ENCODE assay signal across 19 cellular contexts in genomic region chr3:140595295-140595694, GRCh38.
A peak's percentile ranks its signal among the peaks of the same experiment; 100 is the strongest.
DNase-seq lines count a peak whose midpoint lies in the region; ATAC-seq, FAIRE-seq and TF ChIP-seq lines count a peak whose summit lies in the region.
"Had no signal": no experiment of that assay in that cellular context is flagged by ENCODE, and none has a peak within 500 bp of the region (broad histone marks: within the 10 kb centered on the region; RNA-seq: fewer than 3 reads in every experiment).

No MANE protein-coding gene starts in this region.

- intact Hi-C loops in K562 (cut with micrococcal nuclease) = no loop called here

- TF ChIP-seq RAD21 in K562 (CRISPR knock-in tag; conservative IDR thresholded peaks at IDR 0.05 in 1 of 2, IDR thresholded peaks at IDR 0.05 in 1 of 2) = no peak

- H3K4me1 ChIP-seq in K562 (replicated peaks in 1 of 2; ENCODE audit: control insufficient read depth in 2 of 2, insufficient read depth in 2 of 2, low read length in 2 of 2) = peaks cover 0 to 2% of the 10 kb centered on the region in 2 experiments; a peak in 1 of 5 replicates
- H3K4me1 ChIP-seq in osteoblast (ENCODE audit: insufficient read depth, low read length) = no peaks in the 10 kb centered on the region
- H3K4me1 ChIP-seq: body of pancreas, left lung had no signal

- H3K27ac ChIP-seq in K562 (ENCODE audit: extremely low read depth, low read depth, low read length) = no peak overlapping the region
- H3K27ac ChIP-seq in osteoblast (ENCODE audit: low read depth, low read length) = no peak overlapping the region
- H3K27ac ChIP-seq: body of pancreas, left lung had no signal

- H3K9me3 ChIP-seq in K562 (replicated peaks; ENCODE audit: control insufficient read depth, insufficient read depth, low read depth, low read length) (no peaks in the 10 kb centered on the region), osteoblast (ENCODE audit: low read depth, low read length) (no peaks in the 10 kb centered on the region)
- H3K9me3 ChIP-seq: body of pancreas, left lung, MG63 had no signal

- FAIRE-seq in K562 (lab: Jason Lieb, UNC) = peak; percentile 88

- H3K4me2 ChIP-seq in K562 (ENCODE audit: insufficient read depth, low read length) (peak overlapping the region; percentile 44; the same call in 1 of the 2 replicates), osteoblast (ENCODE audit: insufficient read depth, low read length) (no peak overlapping the region)

- H3K9me1 ChIP-seq in K562 (ENCODE audit: control insufficient read depth, insufficient read depth, low read length) = no peaks in the 10 kb centered on the region

- H3K4me3 ChIP-seq in K562 (no peak overlapping the region), fibroblast of villous mesenchyme (ENCODE audit: low read depth, low read length) (no peak overlapping the region), osteoblast (ENCODE audit: insufficient read depth, low read length) (no peak overlapping the region)
- H3K4me3 ChIP-seq: body of pancreas, left lung, MG63 had no signal

- 3% methylated on average over 2 of the region's 2 CpGs for WGBS in K562 (ENCODE audit: insufficient coverage, low coverage, missing lambda C conversion rate)

- in situ Hi-C loops in K562 (cut with MboI) = no loop called here
- in situ Hi-C loops in GM13976 (cut with MboI; ENCODE audit: low sequenced_read_pairs, unreplicated experiment) = no loop called here

- TF ChIP-seq CTCF in K562 (IDR thresholded peaks at IDR 0.05 in 2 of 3, conservative IDR thresholded peaks at IDR 0.05 in 1 of 3; ENCODE audit: insufficient read depth in 2 of 3, low read depth in 1 of 3, low read length in 3 of 3) (no peak), fibroblast of villous mesenchyme (IDR thresholded peaks at IDR 0.05; ENCODE audit: insufficient read depth, low read depth, low read length) (no peak), osteoblast (IDR thresholded peaks at IDR 0.05; ENCODE audit: extremely low read depth, low read depth, low read length) (no peak), GM13976 (IDR thresholded peaks at IDR 0.05; ENCODE audit: borderline replicate concordance, control extremely low read depth, extremely low read depth, insufficient read depth, missing control alignments) (no peak)

- H3K36me3 ChIP-seq in K562 (ENCODE audit: control insufficient read depth, insufficient read depth, low read length) (no peaks in the 10 kb centered on the region), osteoblast (ENCODE audit: insufficient read depth, low read length) (no peaks in the 10 kb centered on the region)
- H3K36me3 ChIP-seq: left lung, MG63 had no signal

- CTCF ChIA-PET in K562 (lab: Yijun Ruan, JAX; ENCODE audit: low intra/inter-chr PET ratio) = no interaction called here

- DNase-seq in M059J (ENCODE audit: low read depth) (peak; percentile 62), K562 (ENCODE audit: extremely low read depth in 1 of 4, low spot score in 3 of 4) (peak in 2 of 4 experiments; percentile 40 to 46), fibroblast of villous mesenchyme (ENCODE audit: low read depth) (peak; percentile 95), osteoblast (ENCODE audit: insufficient read length, low spot score, missing footprints) (peak; percentile 55), HuH-7 (ENCODE audit: low spot score) (no peak), GM13976 (ENCODE audit: low spot score) (no peak)
- DNase-seq: activated CD4-positive, alpha-beta T cell treated with anti-CD3 and anti-CD28 coated beads for 4 hours; body of pancreas; CD8-positive, alpha-beta memory T cell; dermis blood vessel endothelial cell; DMS79; H9; left lung; MG63; NCI-H1436; NCI-H524 treated with DMSO at 0.1 percent for 48 hours had no signal

- H2AFZ ChIP-seq in K562 (ENCODE audit: low read depth, low read length) (no peak overlapping the region), osteoblast (ENCODE audit: low read length) (no peak overlapping the region)

- TF ChIP-seq EP300 in K562 (IDR thresholded peaks at IDR 0.05; ENCODE audit: low read length) = peak; percentile 58

- no peak overlapping the region for H3K9ac ChIP-seq in K562 (ENCODE audit: insufficient read depth in 1 of 2, low read depth in 2 of 2, low read length in 2 of 2)

- no peak for TF ChIP-seq POLR2A in K562 (conservative IDR thresholded peaks at IDR 0.05)

- H3K27me3 ChIP-seq in K562 (ENCODE audit: control insufficient read depth in 2 of 2, insufficient read depth in 2 of 2, low read length in 2 of 2) = no peaks in the 10 kb centered on the region
- no peaks in the 10 kb centered on the region for H3K27me3 ChIP-seq in osteoblast (ENCODE audit: insufficient read depth, low read length)
- H3K27me3 ChIP-seq: body of pancreas, left lung had no signal

- no peaks in the 10 kb centered on the region for H3K79me2 ChIP-seq in K562 (ENCODE audit: control insufficient read depth, insufficient read depth, low read length)
- H3K79me2 ChIP-seq in osteoblast (ENCODE audit: insufficient read depth, low read length) = no peaks in the 10 kb centered on the region

- BruUV-seq in K562 (replicated peaks; lab: Mats Ljungman, UMichigan) = no TSS peak

- no peaks in the 10 kb centered on the region for H4K20me1 ChIP-seq in K562 (replicated peaks; ENCODE audit: control insufficient read depth, insufficient read depth, low read length)
- H4K20me1 ChIP-seq in osteoblast (ENCODE audit: insufficient read depth, low read length) = no peaks in the 10 kb centered on the region

- peak; percentile 74 for ATAC-seq in K562
- ATAC-seq in HG03135 (IDR thresholded peaks at IDR 0.05; ENCODE audit: unreplicated experiment) = no peak
- ATAC-seq in HG03139 (IDR thresholded peaks at IDR 0.05; ENCODE audit: unreplicated experiment) = no peak
- ATAC-seq: activated naive CD4-positive, alpha-beta T cell treated with anti-CD3 and anti-CD28 coated beads, Interleukin-2, amount 50 U/mL, for 72 hours; body of pancreas; left lung had no signal

- POLR2A ChIA-PET in K562 (lab: Yijun Ruan, JAX) = interaction anchor here (0.7 kb wide), 1 partner anchor 68 kb away, joined by 3 read pairs; no protein-coding TSS in a partner anchor

TF ChIP-seq in K562, 482 proteins besides CTCF, POLR2A, EP300 and RAD21 (continues in another document):
- TF ChIP-seq TEAD4 (IDR thresholded peaks at IDR 0.05; ENCODE audit: low read length) = peak; percentile 75
- TF ChIP-seq TEAD4 (CRISPR knock-in tag; IDR thresholded peaks at IDR 0.05; ENCODE audit: borderline replicate concordance) = no peak
- TF ChIP-seq TRIM28 (IDR thresholded peaks at IDR 0.05) = no peak
- no peak for TF ChIP-seq BCOR (IDR thresholded peaks at IDR 0.05)
- peak in 1 of 2 experiments; percentile 95; a peak in 2 of 4 replicates for TF ChIP-seq MLLT1 (IDR thresholded peaks at IDR 0.05)
- peak; percentile 17; the same call in 1 of the 2 replicates for TF ChIP-seq PKNOX1 (IDR thresholded peaks at IDR 0.05)
- no peak for TF ChIP-seq KHSRP (IDR thresholded peaks at IDR 0.05)
- TF ChIP-seq MTA2 (IDR thresholded peaks at IDR 0.05; ENCODE audit: low read depth) = peak; percentile 60
- TF ChIP-seq ZNF780A (CRISPR knock-in tag; IDR thresholded peaks at IDR 0.05) = no peak
- TF ChIP-seq SMARCA4 (IDR thresholded peaks at IDR 0.05) = peak; percentile 79
- TF ChIP-seq TAL1 (IDR thresholded peaks at IDR 0.05) = peak; percentile 67
- no peak for TF ChIP-seq EP400 (IDR thresholded peaks at IDR 0.05)

Comparison
In these comparisons a context has a peak if more than half of its experiments do, and no peak if none do; other contexts are left out.
1. DNase-seq: peak in M059J (single experiment), fibroblast of villous mesenchyme (single experiment) and osteoblast (single experiment); none in HuH-7 (single experiment) and GM13976 (single experiment).